ENCODE assay signal across 15 cellular contexts in the genomic region with DNA sequence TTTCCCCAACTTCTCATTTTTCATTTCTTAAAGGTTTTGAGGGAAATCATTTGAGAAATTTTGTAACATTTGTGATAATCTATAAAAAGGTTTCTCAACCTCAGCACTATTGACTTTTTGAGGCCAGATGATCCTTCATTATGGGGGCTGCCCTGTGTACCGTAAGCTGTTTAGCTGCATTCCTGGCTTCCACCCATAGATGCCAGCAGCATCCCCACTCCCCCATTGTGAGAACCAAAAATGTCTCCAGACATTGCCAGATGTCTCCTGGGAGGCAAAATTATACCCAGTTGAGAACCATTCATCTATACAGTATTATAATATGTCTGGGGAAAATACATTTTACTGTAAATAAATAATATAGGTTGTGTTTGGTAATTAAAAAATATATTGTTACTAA.
DNase-seq lines count a peak whose midpoint lies in the region; ATAC-seq, FAIRE-seq and TF ChIP-seq lines count a peak whose summit lies in the region.
"Had no signal": no experiment of that assay in that cellular context is flagged by ENCODE, and none has a peak within 500 bp of the region (broad histone marks: within the 10 kb centered on the region; RNA-seq: fewer than 3 reads in every experiment).

No MANE protein-coding gene starts in this region.

- no peaks in the 10 kb centered on the region for H3K36me3 Mint-ChIP-seq in neural crest cell (ENCODE audit: low read depth)

- peak; percentile 36 to 52 (median 42); a peak in 5 of 6 replicates for TF ChIP-seq CTCF in K562 (IDR thresholded peaks at IDR 0.05 in 2 of 3, conservative IDR thresholded peaks at IDR 0.05 in 1 of 3; ENCODE audit: insufficient read depth in 2 of 3, low read depth in 1 of 3, low read length in 3 of 3)
- TF ChIP-seq CTCF in neural crest cell (conservative IDR thresholded peaks at IDR 0.05) = peak; percentile 38

- no peaks in the 10 kb centered on the region for H4K20me1 ChIP-seq in K562 (replicated peaks; ENCODE audit: control insufficient read depth, insufficient read depth, low read length)

- TF ChIP-seq RAD21 in K562 (CRISPR knock-in tag; conservative IDR thresholded peaks at IDR 0.05 in 1 of 2, IDR thresholded peaks at IDR 0.05 in 1 of 2) = peak; percentile 9 to 19; a peak in 1 of 4 replicates

- no peaks in the 10 kb centered on the region for H3K27me3 Mint-ChIP-seq in neural crest cell (ENCODE audit: low read depth)

- no peak overlapping the region for H3K9ac ChIP-seq in K562 (ENCODE audit: insufficient read depth in 1 of 2, low read depth in 2 of 2, low read length in 2 of 2)
- H3K9ac ChIP-seq: KMS-11 had no signal

- peaks cover 4 to 34% of the 10 kb centered on the region in 2 experiments; a peak in 3 of 5 replicates for H3K4me1 ChIP-seq in K562 (replicated peaks in 1 of 2; ENCODE audit: control insufficient read depth in 2 of 2, insufficient read depth in 2 of 2, low read length in 2 of 2)
- H3K4me1 ChIP-seq: HAP-1 had no signal

- intact Hi-C loops in K562 (cut with micrococcal nuclease) = no loop called here

- no peak for FAIRE-seq in K562 (lab: Jason Lieb, UNC)
- FAIRE-seq: keratinocyte had no signal

- H3K79me2 ChIP-seq in K562 (ENCODE audit: control insufficient read depth, insufficient read depth, low read length) = no peaks in the 10 kb centered on the region

- WGBS in K562 (ENCODE audit: insufficient coverage, low coverage, missing lambda C conversion rate) = 23% methylated on average over 1 of the region's 1 CpG

- H3K4me1 Mint-ChIP-seq in neural crest cell = peaks cover 27% of the 10 kb centered on the region

- no peak overlapping the region for H3K4me3 Mint-ChIP-seq in neural crest cell

- BruUV-seq in K562 (replicated peaks; lab: Mats Ljungman, UMichigan) = no TSS peak

- CTCF ChIA-PET in K562 (lab: Yijun Ruan, JAX; ENCODE audit: low intra/inter-chr PET ratio) = no interaction called here

- no peak overlapping the region for H2AFZ ChIP-seq in K562 (ENCODE audit: low read depth, low read length)

- H3K27me3 ChIP-seq in K562 (ENCODE audit: control insufficient read depth in 2 of 2, insufficient read depth in 2 of 2, low read length in 2 of 2) = no peaks in the 10 kb centered on the region

- no peaks in the 10 kb centered on the region for H3K9me1 ChIP-seq in K562 (ENCODE audit: control insufficient read depth, insufficient read depth, low read length)

- H3K27ac Mint-ChIP-seq in neural crest cell (ENCODE audit: unreplicated experiment) = no peak overlapping the region

- H3K4me2 ChIP-seq in K562 (ENCODE audit: insufficient read depth, low read length) = no peak overlapping the region
- H3K4me2 ChIP-seq: KMS-11 had no signal

- H3K36me3 ChIP-seq in K562 (ENCODE audit: control insufficient read depth, insufficient read depth, low read length) = no peaks in the 10 kb centered on the region
- H3K36me3 ChIP-seq: HAP-1 had no signal

- no peaks in the 10 kb centered on the region for H3K9me3 ChIP-seq in K562 (replicated peaks; ENCODE audit: control insufficient read depth, insufficient read depth, low read depth, low read length)
- H3K9me3 ChIP-seq: HAP-1 had no signal

- DNase-seq in DMS 273 treated with DMSO at 0.1 percent for 48 hours (lab: John Stamatoyannopoulos, UW) (peak; percentile 26), NAMALWA (ENCODE audit: low spot score) (peak; percentile 16), K562 (ENCODE audit: extremely low read depth in 1 of 4, low spot score in 3 of 4) (peak in 1 of 4 experiments; percentile 22), neural crest cell (ENCODE audit: low read depth, low spot score) (no peak), epidermal melanocyte (ENCODE audit: insufficient read length, low spot score) (no peak)
- DNase-seq: activated CD4-positive, alpha-beta T cell treated with anti-CD3 and anti-CD28 coated beads, Interleukin-2, amount 50 U/mL, for 48 hours; central memory CD4-positive, alpha-beta T cell; NCI-H774; stimulated activated CD4-positive, alpha-beta T cell treated with anti-CD3 and anti-CD28 coated beads, Interleukin-2, amount 100 ng/mL, for 24 hours; stimulated activated naive CD8-positive, alpha-beta T cell treated with anti-CD3 and anti-CD28 coated beads, Interleukin-15, Interleukin-2, amounts not matched to agents 100 U/mL and 50 U/mL, for 24 hours had no signal

- POLR2A ChIA-PET in K562 (lab: Yijun Ruan, JAX) = no interaction called here

- in situ Hi-C loops in K562 (cut with MboI) = no loop called here

- peak; percentile 60 for ATAC-seq in K562
- ATAC-seq in HG02759 (IDR thresholded peaks at IDR 0.05; ENCODE audit: unreplicated experiment) = no peak
- no peak for ATAC-seq in HG03108 (IDR thresholded peaks at IDR 0.05; ENCODE audit: unreplicated experiment)
- ATAC-seq: stimulated activated naive CD8-positive, alpha-beta T cell treated with anti-CD3 and anti-CD28 coated beads, Interleukin-15, Interleukin-2, amounts not matched to agents 100 U/mL and 50 U/mL, for 24 hours had no signal

- no peak overlapping the region for H3K4me3 ChIP-seq in K562
- H3K4me3 ChIP-seq: HAP-1 had no signal

- TF ChIP-seq EP300 in K562 (IDR thresholded peaks at IDR 0.05; ENCODE audit: low read length) = no peak

- no peaks in the 10 kb centered on the region for H3K9me3 Mint-ChIP-seq in neural crest cell

- no peak overlapping the region for H3K27ac ChIP-seq in K562 (ENCODE audit: extremely low read depth, low read depth, low read length)
- H3K27ac ChIP-seq: KMS-11 had no signal

- no peak for TF ChIP-seq POLR2A in K562 (conservative IDR thresholded peaks at IDR 0.05)

TF ChIP-seq in K562, 482 proteins besides CTCF, POLR2A, EP300 and RAD21:
- TF ChIP-seq PPARD (CRISPR knock-in tag; IDR thresholded peaks at IDR 0.05) (no peak), ZFP30 (CRISPR knock-in tag; IDR thresholded peaks at IDR 0.05; ENCODE audit: borderline replicate concordance) (no peak), NONO (IDR thresholded peaks at IDR 0.05; ENCODE audit: low read depth in 2 of 2, low read length in 1 of 2) (no peak), TCF7 (IDR thresholded peaks at IDR 0.05; ENCODE audit: borderline replicate concordance) (no peak), KDM1A (IDR thresholded peaks at IDR 0.05) (no peak), ZBTB8A (IDR thresholded peaks at IDR 0.05; ENCODE audit: partially characterized antibody) (no peak), LARP7 (IDR thresholded peaks at IDR 0.05) (no peak), EHMT2 (IDR thresholded peaks at IDR 0.05) (no peak), GABPA (tag; conservative IDR thresholded peaks at IDR 0.05; ENCODE audit: low read depth) (no peak)

Comparison
In these comparisons a context has a peak if more than half of its experiments do, and no peak if none do; other contexts are left out.
1. DNase-seq: peak in DMS 273 treated with DMSO at 0.1 percent for 48 hours (single experiment) and NAMALWA (single experiment); none in neural crest cell (single experiment) and epidermal melanocyte (single experiment).